Comparison of ENCODE assay signal across 1 cellular context in genomic region chr12:106135075-106135474, GRCh38.
TF ChIP-seq lines count a peak whose summit lies in the region.

No MANE protein-coding gene starts in this region.

TF ChIP-seq in GM23338, 12 proteins besides CTCF, POLR2A, EP300 and RAD21 (continued from another document):
- no peak for TF ChIP-seq JUNB (IDR thresholded peaks at IDR 0.05; ENCODE audit: unreplicated experiment)
- TF ChIP-seq STAT1 (IDR thresholded peaks at IDR 0.05; ENCODE audit: unreplicated experiment): no peak
- TF ChIP-seq, protein P1, sequence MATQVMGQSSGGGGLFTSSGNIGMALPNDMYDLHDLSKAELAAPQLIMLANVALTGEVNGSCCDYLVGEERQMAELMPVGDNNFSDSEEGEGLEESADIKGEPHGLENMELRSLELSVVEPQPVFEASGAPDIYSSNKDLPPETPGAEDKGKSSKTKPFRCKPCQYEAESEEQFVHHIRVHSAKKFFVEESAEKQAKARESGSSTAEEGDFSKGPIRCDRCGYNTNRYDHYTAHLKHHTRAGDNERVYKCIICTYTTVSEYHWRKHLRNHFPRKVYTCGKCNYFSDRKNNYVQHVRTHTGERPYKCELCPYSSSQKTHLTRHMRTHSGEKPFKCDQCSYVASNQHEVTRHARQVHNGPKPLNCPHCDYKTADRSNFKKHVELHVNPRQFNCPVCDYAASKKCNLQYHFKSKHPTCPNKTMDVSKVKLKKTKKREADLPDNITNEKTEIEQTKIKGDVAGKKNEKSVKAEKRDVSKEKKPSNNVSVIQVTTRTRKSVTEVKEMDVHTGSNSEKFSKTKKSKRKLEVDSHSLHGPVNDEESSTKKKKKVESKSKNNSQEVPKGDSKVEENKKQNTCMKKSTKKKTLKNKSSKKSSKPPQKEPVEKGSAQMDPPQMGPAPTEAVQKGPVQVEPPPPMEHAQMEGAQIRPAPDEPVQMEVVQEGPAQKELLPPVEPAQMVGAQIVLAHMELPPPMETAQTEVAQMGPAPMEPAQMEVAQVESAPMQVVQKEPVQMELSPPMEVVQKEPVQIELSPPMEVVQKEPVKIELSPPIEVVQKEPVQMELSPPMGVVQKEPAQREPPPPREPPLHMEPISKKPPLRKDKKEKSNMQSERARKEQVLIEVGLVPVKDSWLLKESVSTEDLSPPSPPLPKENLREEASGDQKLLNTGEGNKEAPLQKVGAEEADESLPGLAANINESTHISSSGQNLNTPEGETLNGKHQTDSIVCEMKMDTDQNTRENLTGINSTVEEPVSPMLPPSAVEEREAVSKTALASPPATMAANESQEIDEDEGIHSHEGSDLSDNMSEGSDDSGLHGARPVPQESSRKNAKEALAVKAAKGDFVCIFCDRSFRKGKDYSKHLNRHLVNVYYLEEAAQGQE (IDR thresholded peaks at IDR 0.05; ENCODE audit: unreplicated experiment): no peak
- TF ChIP-seq NANOG (IDR thresholded peaks at IDR 0.05; ENCODE audit: borderline replicate concordance): no peak
